8 cellular contexts compared by ENCODE assay signal in genomic region chr13:76884167-76884566, GRCh38. TPM values are rescaled to one million over a fixed set of nuclear protein-coding genes. Genes with fewer than 3 reads are reported as not detected.
DNase-seq lines count a peak whose midpoint lies in the region; ATAC-seq and TF ChIP-seq lines count a peak whose summit lies in the region.

No MANE protein-coding gene starts in this region.

- peak; percentile 55 for DNase-seq in activated CD8-positive, alpha-beta memory T cell treated with anti-CD3 and anti-CD28 coated beads, Interleukin-2, amount 50 U/mL, for 48 hours
- no peak for DNase-seq in activated CD8-positive, alpha-beta memory T cell treated with anti-CD3 and anti-CD28 coated beads, Interleukin-2, amount 50 U/mL, for 4 hours
- DNase-seq in NCI-H748 treated with DMSO at 0.1 percent for 48 hours (lab: John Stamatoyannopoulos, UW) (peak; percentile 50), lower lobe of right lung (peak; percentile 68), thyroid gland (peak; percentile 26 to 51), glomerular visceral epithelial cell (ENCODE audit: extremely low spot score) (no peak)

- H3K36me3 ChIP-seq in lower lobe of right lung (no peaks in the 10 kb centered on the region), thyroid gland (no peaks in the 10 kb centered on the region)

- intact Hi-C loops in lower lobe of right lung (cut with DNase I) (no loop called here), thyroid gland (cut with DNase I) (loop anchor here (10.0 kb wide), 1 partner anchor 219 kb away; no protein-coding TSS in a partner anchor)

- peak; percentile 26 for TF ChIP-seq CTCF in lower lobe of right lung (IDR thresholded peaks at IDR 0.05)
- peak in 2 of 6 experiments; percentile 8 to 22 for TF ChIP-seq CTCF in thyroid gland (IDR thresholded peaks at IDR 0.05)

- H3K27me3 ChIP-seq in lower lobe of right lung (ENCODE audit: low read depth), result no peaks in the 10 kb centered on the region
- no peaks in the 10 kb centered on the region for H3K27me3 ChIP-seq in thyroid gland

- ATAC-seq in lower lobe of right lung (no peak), GM19467 (IDR thresholded peaks at IDR 0.05; ENCODE audit: unreplicated experiment) (no peak)

- H3K9me3 ChIP-seq in lower lobe of right lung, result no peaks in the 10 kb centered on the region
- no peaks in the 10 kb centered on the region for H3K9me3 ChIP-seq in thyroid gland

- 29 to 38% methylated on average over 13 of the region's 13 CpGs for WGBS in thyroid gland, 2 donors

- no peak for TF ChIP-seq POLR2A in thyroid gland (IDR thresholded peaks at IDR 0.05)

- H3K4me3 ChIP-seq in lower lobe of right lung (peak overlapping the region; percentile 80), thyroid gland (replicated peaks in 1 of 3) (peak overlapping the region in 2 of 3 donors; percentile 67 to 68)

- H3K27ac ChIP-seq in cingulate gyrus (ENCODE audit: low read depth, low read length), result peak overlapping the region; percentile 49
- H3K27ac ChIP-seq in lower lobe of right lung, result peak overlapping the region; percentile 94
- peak overlapping the region in 2 of 3 donors; percentile 79 to 85 for H3K27ac ChIP-seq in thyroid gland

- H3K4me1 ChIP-seq in lower lobe of right lung (peaks cover 28% of the 10 kb centered on the region), thyroid gland (peaks cover 12 to 20% of the 10 kb centered on the region in 2 donors)

RNA-seq across cellular contexts. Expression of gene KCTD12, which starts 2.0 kb away (rescaled TPM):
- total RNA-seq in lower lobe of right lung, result 162 TPM
- 10 to 100 TPM; 27.9 to 59.3 (median 37.8) TPM for total RNA-seq in thyroid gland

Comparison
In these comparisons a context has a peak if more than half of its experiments do, and no peak if none do; other contexts are left out.
1. DNase-seq: peak in activated CD8-positive, alpha-beta memory T cell treated with anti-CD3 and anti-CD28 coated beads, Interleukin-2, amount 50 U/mL, for 48 hours (single experiment), NCI-H748 treated with DMSO at 0.1 percent for 48 hours (single experiment), lower lobe of right lung (single experiment) and thyroid gland (2 of 2); none in activated CD8-positive, alpha-beta memory T cell treated with anti-CD3 and anti-CD28 coated beads, Interleukin-2, amount 50 U/mL, for 4 hours (single experiment) and glomerular visceral epithelial cell (single experiment).
2. Peak in every context shown above with its lines, with median percentiles within 50 percentile points of each other: H3K27ac ChIP-seq.